Comparison of ENCODE assay signal across 8 cellular contexts in genomic region chr3:39189648-39190269, GRCh38. TPM values are rescaled to one million over a fixed set of nuclear protein-coding genes. Genes with fewer than 3 reads are reported as not detected.
DNase-seq lines count a peak whose midpoint lies in the region; ATAC-seq lines count a peak whose summit lies in the region.

No MANE protein-coding gene starts in this region.

- H2AK5ac ChIP-seq in mesenchymal stem cell (ENCODE audit: low read length, severe bottlenecking), result no peak overlapping the region

- peaks cover 0 to 8% of the 10 kb centered on the region in 2 donors for H3K36me3 Mint-ChIP-seq in stimulated activated naive B cell treated with anti-CD40 and anti-IgM and Interleukin-4, amounts not matched to agents 10 μg/mL and 1 μg/mL and 100 μg/mL, for 72 hours

- peaks cover 31 to 50% of the 10 kb centered on the region in 2 donors for H3K4me1 Mint-ChIP-seq in stimulated activated naive B cell treated with anti-CD40 and anti-IgM and Interleukin-4, amounts not matched to agents 10 μg/mL and 1 μg/mL and 100 μg/mL, for 72 hours

- 32% methylated on average over 8 of the region's 8 CpGs for WGBS in mesenchymal stem cell

- H2BK12ac ChIP-seq in mesenchymal stem cell (ENCODE audit: low read length in 2 of 2), result no peak overlapping the region

- H3K4me2 ChIP-seq in mesenchymal stem cell (ENCODE audit: low read length, poor library complexity, severe bottlenecking), result no peak overlapping the region

- no peak overlapping the region for H2BK5ac ChIP-seq in mesenchymal stem cell (ENCODE audit: low read depth, low read length, poor library complexity, severe bottlenecking)

- H3K9ac ChIP-seq in mesenchymal stem cell (ENCODE audit: low read length), result no peak overlapping the region

- no peak overlapping the region for H3K4me3 ChIP-seq in mesenchymal stem cell (ENCODE audit: insufficient read depth in 1 of 2, low read depth in 1 of 2, low read length in 2 of 2)

- H3K79me1 ChIP-seq in mesenchymal stem cell (replicated peaks; ENCODE audit: low read length, poor library complexity, severe bottlenecking), result no peaks in the 10 kb centered on the region

- no peak overlapping the region for H4K8ac ChIP-seq in mesenchymal stem cell (ENCODE audit: low read length)

- H4K91ac ChIP-seq in mesenchymal stem cell (ENCODE audit: low read length), result no peak overlapping the region

- no peak overlapping the region for H3K14ac ChIP-seq in mesenchymal stem cell (ENCODE audit: low read length in 2 of 2)

- no peak overlapping the region for H2AFZ ChIP-seq in mesenchymal stem cell (ENCODE audit: low read depth, low read length)

- H3K9me3 ChIP-seq in mesenchymal stem cell (ENCODE audit: control insufficient read depth, low read length), result no peaks in the 10 kb centered on the region

- no peak overlapping the region for H3K27ac ChIP-seq in mesenchymal stem cell (ENCODE audit: low read length, poor library complexity, severe bottlenecking)

- peak overlapping the region; percentile 8 to 63 for H3K4me3 Mint-ChIP-seq in stimulated activated naive B cell treated with anti-CD40 and anti-IgM and Interleukin-4, amounts not matched to agents 10 μg/mL and 1 μg/mL and 100 μg/mL, for 72 hours

- H3K23ac ChIP-seq in mesenchymal stem cell (ENCODE audit: low read length in 2 of 2), result no peak overlapping the region

- no peaks in the 10 kb centered on the region for H3K36me3 ChIP-seq in mesenchymal stem cell (ENCODE audit: control insufficient read depth in 1 of 2, insufficient read depth in 2 of 2, low read depth in 1 of 2, low read length in 2 of 2)

- peak overlapping the region; percentile 78 for H3K27ac Mint-ChIP-seq in stimulated activated naive B cell treated with anti-CD40 and anti-IgM and Interleukin-4, amounts not matched to agents 10 μg/mL and 1 μg/mL and 100 μg/mL, for 72 hours

- ATAC-seq in HG02623 (IDR thresholded peaks at IDR 0.05; ENCODE audit: unreplicated experiment) (peak; percentile 51), GM21360 (IDR thresholded peaks at IDR 0.05; ENCODE audit: unreplicated experiment) (no peak)
- ATAC-seq in stimulated activated naive B cell treated with anti-CD40 and anti-IgM and Interleukin-4, amounts not matched to agents 10 μg/mL and 1 μg/mL and 100 μg/mL, for 72 hours (replicated peaks), result peak; percentile 73 to 74

- no peak overlapping the region for H2BK120ac ChIP-seq in mesenchymal stem cell (ENCODE audit: low read depth, low read length)

- H3K18ac ChIP-seq in mesenchymal stem cell (ENCODE audit: low read depth in 1 of 2, low read length in 2 of 2), result no peak overlapping the region

- DNase-seq in EL (peak; percentile 63), NCI-H510A (lab: John Stamatoyannopoulos, UW) (peak; percentile 20), mesenchymal stem cell (peak; percentile 74)
- peak; percentile 43 to 54 for DNase-seq in activated CD4-positive, alpha-beta T cell treated with anti-CD3 and anti-CD28 coated beads, Interleukin-2, amount 50 U/mL, for 4 hours
- DNase-seq in effector CD8-positive, alpha-beta T cell (lab: John Stamatoyannopoulos, UW), result peak; percentile 12
- peak; percentile 45 for DNase-seq in stimulated activated naive B cell treated with anti-CD40 and anti-IgM and Interleukin-4, amounts not matched to agents 10 μg/mL and 1 μg/mL and 100 μg/mL, for 72 hours

- no peaks in the 10 kb centered on the region for H3K27me3 ChIP-seq in mesenchymal stem cell (ENCODE audit: control insufficient read depth in 1 of 2, insufficient read depth in 1 of 2, low read length in 2 of 2)

- H3K4me1 ChIP-seq in mesenchymal stem cell (ENCODE audit: control insufficient read depth, insufficient read depth, low read depth, low read length), result peaks cover 13% of the 10 kb centered on the region

- no peak overlapping the region for H2BK15ac ChIP-seq in mesenchymal stem cell (ENCODE audit: low read depth, poor library complexity, severe bottlenecking)

- no peaks in the 10 kb centered on the region for H3K27me3 Mint-ChIP-seq in stimulated activated naive B cell treated with anti-CD40 and anti-IgM and Interleukin-4, amounts not matched to agents 10 μg/mL and 1 μg/mL and 100 μg/mL, for 72 hours

- H3K9me3 Mint-ChIP-seq in stimulated activated naive B cell treated with anti-CD40 and anti-IgM and Interleukin-4, amounts not matched to agents 10 μg/mL and 1 μg/mL and 100 μg/mL, for 72 hours, result no peaks in the 10 kb centered on the region

- H3K4ac ChIP-seq in mesenchymal stem cell (ENCODE audit: low read depth in 1 of 2, low read length in 2 of 2), result no peak overlapping the region

RNA-seq across cellular contexts. Expression of gene XIRP1, which starts 2.6 kb away (rescaled TPM):
- 0.08 TPM for polyA plus RNA-seq in mesenchymal stem cell (2013, experiment 1 of 2)
- polyA plus RNA-seq in mesenchymal stem cell (2013, experiment 2 of 2), result 0.03 TPM

RNA-seq across cellular contexts. Expression of gene CSRNP1, which starts 36.4 kb away (rescaled TPM):
- polyA plus RNA-seq in mesenchymal stem cell (2013, experiment 1 of 2), result 16.6 TPM
- 15.6 TPM for polyA plus RNA-seq in mesenchymal stem cell (2013, experiment 2 of 2)

Comparison
In these comparisons a context has a peak if more than half of its experiments do, and no peak if none do; other contexts are left out.
1. DNase-seq: peak in every context shown above with its lines; median percentile 74 in mesenchymal stem cell; 63 in EL; 48 in activated CD4-positive, alpha-beta T cell treated with anti-CD3 and anti-CD28 coated beads, Interleukin-2, amount 50 U/mL, for 4 hours; 45 in stimulated activated naive B cell treated with anti-CD40 and anti-IgM and Interleukin-4, amounts not matched to agents 10 μg/mL and 1 μg/mL and 100 μg/mL, for 72 hours; 20 in NCI-H510A; 12 in effector CD8-positive, alpha-beta T cell.